Comparison of ENCODE assay signal across 9 cellular contexts in the genomic region with DNA sequence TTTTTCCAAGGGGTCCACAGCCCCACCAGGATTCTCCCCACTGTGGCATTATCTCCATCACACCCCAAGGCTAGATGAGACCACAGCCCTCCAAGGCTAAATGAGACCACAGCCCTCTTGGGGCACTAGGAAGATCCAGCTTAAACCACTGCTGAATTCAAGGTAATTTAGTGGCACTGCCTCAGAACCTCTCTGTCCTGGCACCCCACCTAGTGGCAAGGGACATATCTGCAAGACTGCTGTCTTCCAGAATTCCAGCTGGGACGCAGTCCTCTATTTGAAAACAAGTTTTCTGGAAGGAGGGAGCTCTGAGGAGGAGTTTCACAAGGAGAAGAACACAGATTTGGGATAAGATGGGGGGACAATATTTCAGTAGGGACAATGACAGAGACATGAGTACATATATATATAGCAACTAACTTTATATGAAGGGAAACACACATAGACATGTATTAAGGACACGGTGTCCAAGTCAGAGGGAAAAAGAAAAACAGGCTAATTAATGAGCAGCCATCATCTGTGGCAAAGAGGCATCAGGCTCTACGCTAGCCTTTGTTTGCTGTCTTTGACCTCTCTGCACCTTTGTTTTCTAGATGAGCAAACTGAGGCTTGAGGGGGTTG. TPM values are rescaled to one million over a fixed set of nuclear protein-coding genes. Genes with fewer than 3 reads are reported as not detected.
DNase-seq lines count a peak whose midpoint lies in the region; ATAC-seq and TF ChIP-seq lines count a peak whose summit lies in the region.
"Had no signal": no experiment of that assay in that cellular context is flagged by ENCODE, and none has a peak within 500 bp of the region (broad histone marks: within the 10 kb centered on the region; RNA-seq: fewer than 3 reads in every experiment).

No MANE protein-coding gene starts in this region.

- TF ChIP-seq CTCF in foreskin keratinocyte (conservative IDR thresholded peaks at IDR 0.05) (peak; percentile 67), lower leg skin (IDR thresholded peaks at IDR 0.05) (no peak)

- no peak for TF ChIP-seq POLR2A in lower leg skin (IDR thresholded peaks at IDR 0.05)

- intact Hi-C loops in lower leg skin (cut with DNase I; ENCODE audit: low total_unique reads) = no loop called here

- WGBS in lower leg skin, 2 donors = 40 to 57% methylated on average over 3 of the region's 3 CpGs

- no peaks in the 10 kb centered on the region for H3K27me3 ChIP-seq in foreskin keratinocyte

- no peak overlapping the region for H3K27ac ChIP-seq in foreskin keratinocyte
- H3K27ac ChIP-seq: BLaER1 treated with 17β-estradiol and CSF1 and Interleukin-3, amounts not matched to agents 10 nM and 100 nM had no signal

- ATAC-seq in HG03342 (IDR thresholded peaks at IDR 0.05; ENCODE audit: unreplicated experiment) (peak; percentile 65), foreskin keratinocyte (peak; percentile 63)

- no peak overlapping the region for H3K4me3 ChIP-seq in lower leg skin (ENCODE audit: low read depth, poor library complexity, severe bottlenecking)
- H3K4me3 ChIP-seq: BLaER1 treated with 17β-estradiol and CSF1 and Interleukin-3, amounts not matched to agents 10 nM and 100 nM had no signal

- no peaks in the 10 kb centered on the region for H3K4me1 ChIP-seq in foreskin keratinocyte
- H3K4me1 ChIP-seq: BLaER1 treated with 17β-estradiol and CSF1 and Interleukin-3, amounts not matched to agents 10 nM and 100 nM had no signal

- DNase-seq in NCI-H2196 (lab: John Stamatoyannopoulos, UW; ENCODE audit: unreplicated experiment) (peak; percentile 38), NCI-H2196 treated with DMSO at 0.1 percent for 48 hours (lab: John Stamatoyannopoulos, UW; ENCODE audit: unreplicated experiment) (no peak), SHP77 (lab: John Stamatoyannopoulos, UW) (peak; percentile 0 to 17), foreskin keratinocyte (peak in 1 of 2 donors; percentile 18), lower leg skin (ENCODE audit: low spot score in 2 of 2) (no peak), NCI-H2029 treated with DMSO at 0.1 percent for 48 hours (lab: John Stamatoyannopoulos, UW) (no peak)
- no peak for DNase-seq in activated naive CD4-positive, alpha-beta T cell (lab: John Stamatoyannopoulos, UW)

RNA-seq across cellular contexts. Expression of a gene that starts 9.3 kb away (rescaled TPM):
- total RNA-seq in foreskin keratinocyte (50.9 and 51.3 TPM in 2 replicates), lower leg skin (10 to 100 TPM; 10.5 to 18.8 (median 13.5) TPM)
- 62.2 and 64.9 TPM in 2 replicates for polyA plus RNA-seq in foreskin keratinocyte

RNA-seq across cellular contexts. Expression of a gene that starts 9.6 kb away (rescaled TPM):
- 55.5 and 64.0 TPM in 2 replicates for total RNA-seq in foreskin keratinocyte
- 88.3 and 92.8 TPM in 2 replicates for polyA plus RNA-seq in foreskin keratinocyte
- total RNA-seq in lower leg skin = 10 to 100 TPM; 13.2 to 22.5 (median 17.9) TPM

RNA-seq across cellular contexts. Expression of a gene that starts 51.8 kb away (rescaled TPM):
- not detected in 2 replicates for total RNA-seq in foreskin keratinocyte
- not detected in 2 replicates for polyA plus RNA-seq in foreskin keratinocyte
- not detected for total RNA-seq in lower leg skin

Comparison
In these comparisons a context has a peak if more than half of its experiments do, and no peak if none do; other contexts are left out.
1. DNase-seq: peak in NCI-H2196 (single experiment) and SHP77 (2 of 2); none in NCI-H2196 treated with DMSO at 0.1 percent for 48 hours (single experiment), lower leg skin (0 of 2), NCI-H2029 treated with DMSO at 0.1 percent for 48 hours (single experiment) and activated naive CD4-positive, alpha-beta T cell (0 of 4).